ENCODE assay signal across 1 cellular context in genomic region chr15:67358812-67359211, GRCh38.
A peak's percentile ranks its signal among the peaks of the same experiment; 100 is the strongest.
TF ChIP-seq lines count a peak whose summit lies in the region.

No MANE protein-coding gene starts in this region.

TF ChIP-seq in HepG2, 621 proteins besides CTCF, POLR2A, EP300 and RAD21 (continued from another document):
- peak; percentile 25; the same call in 1 of the 2 replicates for TF ChIP-seq RAD51 (IDR thresholded peaks at IDR 0.05; ENCODE audit: borderline replicate concordance)
- 0 out of 2 replicates have a peak, but pooled peaks have one; percentile 13 for TF ChIP-seq ARID4A (CRISPR knock-in tag; IDR thresholded peaks at IDR 0.05; ENCODE audit: borderline replicate concordance)
- no peak for TF ChIP-seq ZNF407 (CRISPR knock-in tag; IDR thresholded peaks at IDR 0.05; ENCODE audit: not compliant biosample characterization)
- no peak for TF ChIP-seq BCL3 (CRISPR knock-in tag; IDR thresholded peaks at IDR 0.05)
- TF ChIP-seq ZNF674 (CRISPR knock-in tag; IDR thresholded peaks at IDR 0.05; ENCODE audit: low read depth), result no peak
- TF ChIP-seq ZFY (CRISPR knock-in tag; IDR thresholded peaks at IDR 0.05), result no peak
- TF ChIP-seq MIER3 (CRISPR knock-in tag; IDR thresholded peaks at IDR 0.05; ENCODE audit: borderline replicate concordance), result no peak
- TF ChIP-seq CBX2 (IDR thresholded peaks at IDR 0.05; ENCODE audit: low read depth, low read length), result no peak
- TF ChIP-seq CBX2 (CRISPR knock-in tag; IDR thresholded peaks at IDR 0.05; ENCODE audit: low read depth), result no peak
- TF ChIP-seq, protein P1, sequence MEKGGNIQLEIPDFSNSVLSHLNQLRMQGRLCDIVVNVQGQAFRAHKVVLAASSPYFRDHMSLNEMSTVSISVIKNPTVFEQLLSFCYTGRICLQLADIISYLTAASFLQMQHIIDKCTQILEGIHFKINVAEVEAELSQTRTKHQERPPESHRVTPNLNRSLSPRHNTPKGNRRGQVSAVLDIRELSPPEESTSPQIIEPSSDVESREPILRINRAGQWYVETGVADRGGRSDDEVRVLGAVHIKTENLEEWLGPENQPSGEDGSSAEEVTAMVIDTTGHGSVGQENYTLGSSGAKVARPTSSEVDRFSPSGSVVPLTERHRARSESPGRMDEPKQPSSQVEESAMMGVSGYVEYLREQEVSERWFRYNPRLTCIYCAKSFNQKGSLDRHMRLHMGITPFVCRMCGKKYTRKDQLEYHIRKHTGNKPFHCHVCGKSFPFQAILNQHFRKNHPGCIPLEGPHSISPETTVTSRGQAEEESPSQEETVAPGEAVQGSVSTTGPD (CRISPR knock-in tag; IDR thresholded peaks at IDR 0.05), result no peak
- no peak for TF ChIP-seq NR2F1 (CRISPR knock-in tag; IDR thresholded peaks at IDR 0.05)
- TF ChIP-seq AGO1 (IDR thresholded peaks at IDR 0.05; ENCODE audit: low read depth, low read length, poor library complexity, severe bottlenecking), result no peak
- TF ChIP-seq MAF1 (CRISPR knock-in tag; IDR thresholded peaks at IDR 0.05; ENCODE audit: borderline replicate concordance), result no peak
- TF ChIP-seq RFX3 (CRISPR knock-in tag; IDR thresholded peaks at IDR 0.05), result peak; percentile 58
- TF ChIP-seq ZNF232 (CRISPR knock-in tag; IDR thresholded peaks at IDR 0.05; ENCODE audit: borderline replicate concordance), result no peak
- TF ChIP-seq ZNF33A (CRISPR knock-in tag; IDR thresholded peaks at IDR 0.05; ENCODE audit: borderline replicate concordance), result no peak
- TF ChIP-seq ZBTB8A (CRISPR knock-in tag; IDR thresholded peaks at IDR 0.05; ENCODE audit: borderline replicate concordance, low read depth), result no peak
- TF ChIP-seq LCORL (IDR thresholded peaks at IDR 0.05), result no peak
- TF ChIP-seq LCORL (CRISPR knock-in tag; IDR thresholded peaks at IDR 0.05), result no peak
- TF ChIP-seq, protein P2, sequence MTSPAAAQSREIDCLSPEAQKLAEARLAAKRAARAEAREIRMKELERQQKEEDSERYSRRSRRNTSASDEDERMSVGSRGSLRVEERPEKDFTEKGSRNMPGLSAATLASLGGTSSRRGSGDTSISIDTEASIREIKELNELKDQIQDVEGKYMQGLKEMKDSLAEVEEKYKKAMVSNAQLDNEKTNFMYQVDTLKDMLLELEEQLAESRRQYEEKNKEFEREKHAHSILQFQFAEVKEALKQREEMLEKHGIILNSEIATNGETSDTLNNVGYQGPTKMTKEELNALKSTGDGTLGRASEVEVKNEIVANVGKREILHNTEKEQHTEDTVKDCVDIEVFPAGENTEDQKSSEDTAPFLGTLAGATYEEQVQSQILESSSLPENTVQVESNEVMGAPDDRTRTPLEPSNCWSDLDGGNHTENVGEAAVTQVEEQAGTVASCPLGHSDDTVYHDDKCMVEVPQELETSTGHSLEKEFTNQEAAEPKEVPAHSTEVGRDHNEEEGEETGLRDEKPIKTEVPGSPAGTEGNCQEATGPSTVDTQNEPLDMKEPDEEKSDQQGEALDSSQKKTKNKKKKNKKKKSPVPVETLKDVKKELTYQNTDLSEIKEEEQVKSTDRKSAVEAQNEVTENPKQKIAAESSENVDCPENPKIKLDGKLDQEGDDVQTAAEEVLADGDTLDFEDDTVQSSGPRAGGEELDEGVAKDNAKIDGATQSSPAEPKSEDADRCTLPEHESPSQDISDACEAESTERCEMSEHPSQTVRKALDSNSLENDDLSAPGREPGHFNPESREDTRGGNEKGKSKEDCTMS (CRISPR knock-in tag; conservative IDR thresholded peaks at IDR 0.05), result no peak
- no peak for TF ChIP-seq ZNF749 (CRISPR knock-in tag; IDR thresholded peaks at IDR 0.05; ENCODE audit: borderline replicate concordance)
- TF ChIP-seq TGIF2 (CRISPR knock-in tag; IDR thresholded peaks at IDR 0.05), result no peak
- no peak for TF ChIP-seq NR1H2 (CRISPR knock-in tag; IDR thresholded peaks at IDR 0.05; ENCODE audit: borderline replicate concordance, low read depth)
- TF ChIP-seq ZNF451 (CRISPR knock-in tag; IDR thresholded peaks at IDR 0.05), result no peak
